ENCODE assay signal across 19 cellular contexts in the genomic region with DNA sequence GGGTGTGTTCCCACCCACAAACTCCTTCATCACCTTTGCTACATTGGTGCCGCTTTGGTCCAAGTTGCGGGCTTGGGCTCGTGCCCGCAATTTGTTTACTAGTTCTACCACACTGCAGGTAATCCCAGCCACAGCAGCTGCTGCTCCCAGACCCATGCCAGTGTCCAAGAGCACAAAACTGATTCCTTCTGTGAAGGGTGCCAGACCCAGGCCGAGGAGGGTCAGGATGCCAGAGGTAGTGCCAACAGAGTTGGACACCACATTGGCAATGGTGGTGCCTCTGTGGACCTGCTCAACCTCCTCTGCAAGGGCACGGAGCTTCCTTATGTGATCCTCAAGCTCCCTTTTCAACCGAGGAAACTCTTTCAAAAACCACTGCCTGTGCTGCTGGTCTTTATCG. TPM values are rescaled to one million over a fixed set of nuclear protein-coding genes. Genes with fewer than 3 reads are reported as not detected.
DNase-seq lines count a peak whose midpoint lies in the region; ATAC-seq, FAIRE-seq and TF ChIP-seq lines count a peak whose summit lies in the region.
"Had no signal": no experiment of that assay in that cellular context is flagged by ENCODE, and none has a peak within 500 bp of the region (broad histone marks: within the 10 kb centered on the region; RNA-seq: fewer than 3 reads in every experiment).

No MANE protein-coding gene starts in this region.

- H3K9me3 ChIP-seq in gastrocnemius medialis (no peaks in the 10 kb centered on the region), left lung (no peaks in the 10 kb centered on the region)

- H3K27ac ChIP-seq in coronary artery (no peak overlapping the region), gastrocnemius medialis (peak overlapping the region in 3 of 4 donors; percentile 1 to 55 (median 33)), left lung (no peak overlapping the region)

- no peak for TF ChIP-seq POLR2A in gastrocnemius medialis (IDR thresholded peaks at IDR 0.05)

- peaks cover 21 to 22% of the 10 kb centered on the region in 2 donors for H3K4me1 ChIP-seq in gastrocnemius medialis
- H3K4me1 ChIP-seq in left lung = peaks cover 0 to 1% of the 10 kb centered on the region in 2 donors

- TF ChIP-seq CTCF in coronary artery (IDR thresholded peaks at IDR 0.05) = no peak
- TF ChIP-seq CTCF in gastrocnemius medialis (IDR thresholded peaks at IDR 0.05 in 4 of 5, conservative IDR thresholded peaks at IDR 0.05 in 1 of 5) = no peak
- TF ChIP-seq CTCF in left lung (IDR thresholded peaks at IDR 0.05) = no peak

- ATAC-seq in left lobe of liver (peak; percentile 5), gastrocnemius medialis (peak in 1 of 2 donors; percentile 21), left lung (no peak)
- ATAC-seq: GM23338 had no signal

- H3K4me3 ChIP-seq in coronary artery (no peak overlapping the region), gastrocnemius medialis (no peak overlapping the region), left lung (no peak overlapping the region)
- H3K4me3 ChIP-seq: GM23338 had no signal

- no peaks in the 10 kb centered on the region for H3K27me3 ChIP-seq in gastrocnemius medialis
- no peaks in the 10 kb centered on the region for H3K27me3 ChIP-seq in left lung

- in situ Hi-C loops in gastrocnemius medialis (cut with MboI; ENCODE audit: low sequenced_read_pairs in 4 of 4) = no loop called here

- peak; percentile 69 for FAIRE-seq in urothelium cell line (lab: Jason Lieb, UNC)
- FAIRE-seq: A204.1, G401.6, GM12891 had no signal

- H3K36me3 ChIP-seq in gastrocnemius medialis (peaks cover 0 to 44% of the 10 kb centered on the region in 2 donors), left lung (peaks cover 3 to 77% of the 10 kb centered on the region in 2 donors)

- intact Hi-C loops in gastrocnemius medialis (cut with DNase I; ENCODE audit: low total_unique reads) = no loop called here
- intact Hi-C loops in left lung (cut with DNase I) = no loop called here

- DNase-seq in coronary artery (ENCODE audit: low spot score) = peak; percentile 50
- no peak for DNase-seq in left lobe of liver (ENCODE audit: low spot score)
- peak in 1 of 2 donors; percentile 34 for DNase-seq in gastrocnemius medialis
- no peak for DNase-seq in urothelium cell line (ENCODE audit: low spot score)
- no peak for DNase-seq in COLO668 (lab: John Stamatoyannopoulos, UW; ENCODE audit: unreplicated experiment)
- DNase-seq in left lung = no peak
- DNase-seq in activated effector memory CD4-positive, alpha-beta T cell treated with anti-CD3 and anti-CD28 coated beads, Interleukin-2, amount 50 U/mL, for 16 hours = no peak
- DNase-seq: C1 segment of cervical spinal cord; CD4-positive, alpha-beta T cell; DMS153; DMS79 treated with DMSO at 0.1 percent for 48 hours; EL; H9 had no signal

RNA-seq across cellular contexts. Expression of a gene that starts 11.5 kb away (rescaled TPM):
- 44.4 TPM for total RNA-seq in left lobe of liver
- total RNA-seq in gastrocnemius medialis = 10 to 100 TPM in 3 of 4 donors, 1 to 10 TPM in 1; 8.7 to 25.5 (median 20.9) TPM
- 10 to 100 TPM; 51.3 to 63.0 TPM for total RNA-seq in left lung

RNA-seq across cellular contexts. Expression of a gene that starts 25.1 kb away (rescaled TPM):
- total RNA-seq in left lobe of liver (99.8 TPM), gastrocnemius medialis (10 to 100 TPM in 1 of 4 donors, 1 to 10 TPM in 2, under 1 TPM in 1; 0.87 to 11.1 (median 6.2) TPM), left lung (100 to 1,000 TPM in 1 of 2 donors, 10 to 100 TPM in 1; 89.4 to 109 TPM)
- total RNA-seq: GM23338, H9 had no signal

RNA-seq across cellular contexts. Expression of a gene that starts 26.2 kb away (rescaled TPM):
- total RNA-seq in left lobe of liver (0.60 TPM), gastrocnemius medialis (1 to 10 TPM in 3 of 4 donors, not detected in 1; 1.5 to 2.3 (median 2.0) TPM), left lung (10 to 100 TPM in 1 of 2 donors, 1 to 10 TPM in 1; 8.5 to 12.8 TPM)
- total RNA-seq: B cell; CD4-positive, alpha-beta T cell; GM23338; H9; HT1080 had no signal

Comparison
In these comparisons a context has a peak if more than half of its experiments do, and no peak if none do; other contexts are left out.
1. H3K27ac ChIP-seq: peak in gastrocnemius medialis (3 of 4); none in coronary artery (0 of 2) and left lung (0 of 2).